In the genomic region with DNA sequence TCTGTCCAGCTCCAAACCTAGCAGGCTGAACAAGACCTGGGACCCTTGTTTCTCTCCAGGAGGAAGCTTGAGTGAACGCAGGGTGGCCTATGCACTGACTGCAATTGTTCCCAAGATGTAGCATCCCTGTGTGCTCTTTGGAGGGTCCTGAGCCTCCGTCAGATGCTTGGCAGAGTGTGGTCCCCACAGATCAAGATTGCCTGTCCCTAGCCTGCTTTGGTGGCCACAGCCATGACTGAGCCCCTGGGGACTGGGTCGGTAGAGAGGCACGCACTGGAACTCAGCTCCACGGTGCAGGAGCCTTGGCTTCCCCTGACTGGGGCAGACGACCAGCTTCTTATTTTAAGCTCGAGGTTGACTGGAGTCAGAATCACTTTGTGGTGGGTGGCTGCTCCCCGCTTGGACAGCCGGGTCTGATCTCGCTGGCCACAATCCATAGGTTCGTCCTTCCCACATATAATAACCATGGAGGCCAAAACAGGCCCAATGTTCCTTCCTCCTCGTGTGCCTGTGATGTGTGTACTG, we compare ENCODE assay signal across 9 cellular contexts.
DNase-seq lines count a peak whose midpoint lies in the region; ATAC-seq and TF ChIP-seq lines count a peak whose summit lies in the region.
"Had no signal": no experiment of that assay in that cellular context is flagged by ENCODE, and none has a peak within 500 bp of the region (broad histone marks: within the 10 kb centered on the region; RNA-seq: fewer than 3 reads in every experiment).

No MANE protein-coding gene starts in this region.

- ATAC-seq in HG02885 (IDR thresholded peaks at IDR 0.05; ENCODE audit: poor library complexity, unreplicated experiment), result peak; percentile 5

- H3K4me1 ChIP-seq in CD4-positive, alpha-beta memory T cell (ENCODE audit: insufficient read depth, low read length), result peaks cover 80% of the 10 kb centered on the region
- H3K4me1 ChIP-seq in sigmoid colon, result peaks cover 0 to 78% (median 67%) of the 10 kb centered on the region in 4 donors

- H3K4me3 Mint-ChIP-seq in CD4-positive, alpha-beta memory T cell, result peak overlapping the region; percentile 92 to 99 (median 98)

- no peaks in the 10 kb centered on the region for H3K9me3 ChIP-seq in CD4-positive, alpha-beta memory T cell (ENCODE audit: control insufficient read depth in 1 of 2, low read length in 2 of 2)
- no peaks in the 10 kb centered on the region for H3K9me3 ChIP-seq in sigmoid colon

- H3K27ac ChIP-seq in CD4-positive, alpha-beta memory T cell (ENCODE audit: low read depth, low read length), result peak overlapping the region; percentile 84
- H3K27ac ChIP-seq in caudate nucleus (ENCODE audit: low read depth, low read length) (peak overlapping the region; percentile 76), sigmoid colon (peak overlapping the region; percentile 81 to 99 (median 97))

- H3K27me3 Mint-ChIP-seq in CD4-positive, alpha-beta memory T cell, result no peaks in the 10 kb centered on the region

- POLR2A ChIA-PET in CD4-positive, alpha-beta memory T cell (lab: Charles Lee; ENCODE audit: partially characterized antibody), result interaction anchor here (0.6 to 6.2 kb wide), 17 partner anchors 8 to 534 kb away, joined by 3 to 139 read pairs (median 5); a partner anchor contains a TSS

- no peak for DNase-seq in CD4-positive, alpha-beta memory T cell
- no peak for DNase-seq in caudate nucleus (lab: John Stamatoyannopoulos, UW)
- no peak for DNase-seq in sigmoid colon
- DNase-seq in medulla oblongata (ENCODE audit: extremely low spot score), result no peak
- no peak for DNase-seq in RPMI8226
- DNase-seq in COR-L47 (lab: John Stamatoyannopoulos, UW), result no peak
- DNase-seq in NCI-H2081 (lab: John Stamatoyannopoulos, UW), result no peak
- DNase-seq: NCI-H1105 treated with DMSO at 0.1 percent for 48 hours had no signal

- H3K4me1 Mint-ChIP-seq in CD4-positive, alpha-beta memory T cell, result peaks cover 49 to 94% (median 66%) of the 10 kb centered on the region in 4 donors

- no peaks in the 10 kb centered on the region for H3K27me3 ChIP-seq in CD4-positive, alpha-beta memory T cell (ENCODE audit: insufficient read depth, low read length)
- no peaks in the 10 kb centered on the region for H3K27me3 ChIP-seq in sigmoid colon

- WGBS in sigmoid colon, 2 donors, result 76 to 90% methylated on average over 12 of the region's 12 CpGs

- CTCF ChIA-PET in CD4-positive, alpha-beta memory T cell (lab: Charles Lee; ENCODE audit: partially characterized antibody), result interaction anchor here (0.6 to 13.3 kb wide), 7 partner anchors 30 to 515 kb away, joined by 3 to 98 read pairs (median 3); no protein-coding TSS in a partner anchor

- peaks cover 5% of the 10 kb centered on the region for H3K36me3 ChIP-seq in CD4-positive, alpha-beta memory T cell (ENCODE audit: insufficient read depth, low read length)
- H3K36me3 ChIP-seq in sigmoid colon, result peaks cover 6 to 19% (median 13%) of the 10 kb centered on the region in 4 donors

- no peak for TF ChIP-seq EP300 in sigmoid colon (IDR thresholded peaks at IDR 0.05)

- H3K36me3 Mint-ChIP-seq in CD4-positive, alpha-beta memory T cell, result peaks cover 16 to 33% of the 10 kb centered on the region in 2 donors

- no peaks in the 10 kb centered on the region for H3K9me3 Mint-ChIP-seq in CD4-positive, alpha-beta memory T cell

- H3K27ac Mint-ChIP-seq in CD4-positive, alpha-beta memory T cell, result peak overlapping the region; percentile 96 to 100 (median 99)

- H3K4me3 ChIP-seq in CD4-positive, alpha-beta memory T cell (ENCODE audit: low read length in 2 of 2), result peak overlapping the region; percentile 26 to 58
- H3K4me3 ChIP-seq in sigmoid colon, result no peak overlapping the region

- no peak for TF ChIP-seq POLR2A in sigmoid colon (IDR thresholded peaks at IDR 0.05)

- no peak for TF ChIP-seq CTCF in sigmoid colon (IDR thresholded peaks at IDR 0.05)

- intact Hi-C loops in CD4-positive, alpha-beta memory T cell (cut with micrococcal nuclease), result loop anchor here (1.0 kb wide), 2 partner anchors 31 to 35 kb away; no protein-coding TSS in a partner anchor
- intact Hi-C loops in sigmoid colon (cut with DNase I), result no loop called here

Comparison
In these comparisons a context has a peak if more than half of its experiments do, and no peak if none do; other contexts are left out.
1. H3K4me3 ChIP-seq: peak in CD4-positive, alpha-beta memory T cell (2 of 2); none in sigmoid colon (0 of 4).
2. Peak in every context shown above with its lines, with median percentiles within 50 percentile points of each other: H3K27ac ChIP-seq.